In genomic region chr7:4700577-4701235, GRCh38 we compare ENCODE assay signal across 7 cellular contexts. TPM values are rescaled to one million over a fixed set of nuclear protein-coding genes. Genes with fewer than 3 reads are reported as not detected.
DNase-seq lines count a peak whose midpoint lies in the region; ATAC-seq and TF ChIP-seq lines count a peak whose summit lies in the region.

No MANE protein-coding gene starts in this region.

- intact Hi-C loops in Panc1 (cut with micrococcal nuclease; ENCODE audit: unreplicated experiment): no loop called here

- H3K79me2 ChIP-seq in GM23248 (ENCODE audit: insufficient read depth): peaks cover 100% of the 10 kb centered on the region

- WGBS in GM23248 (ENCODE audit: low coverage in 1 of 2, low lambda C conversion rate in 2 of 2, missing lambda C conversion rate in 2 of 2), 2 experiments: 64% methylated on average over 14 of the region's 14 CpGs

- H3K27me3 ChIP-seq in GM23248 (replicated peaks; ENCODE audit: insufficient read depth) (no peaks in the 10 kb centered on the region), Panc1 (ENCODE audit: control insufficient read depth, insufficient read depth, low read length) (no peaks in the 10 kb centered on the region), rectal smooth muscle tissue (ENCODE audit: control insufficient read depth, insufficient read depth, low read length) (no peaks in the 10 kb centered on the region)

- in situ Hi-C loops in GM23248 (cut with MboI): no loop called here
- in situ Hi-C loops in Panc1 (cut with HindIII; ENCODE audit: low pct_unique_long_range_greater_than_20kb, low sequenced_read_pairs): no loop called here

- peaks cover 14% of the 10 kb centered on the region for H3K4me1 ChIP-seq in GM23248 (ENCODE audit: insufficient read depth)
- H3K4me1 ChIP-seq in Panc1 (ENCODE audit: control insufficient read depth, insufficient read depth, low read length): peaks cover 13% of the 10 kb centered on the region
- peaks cover 19% of the 10 kb centered on the region for H3K4me1 ChIP-seq in rectal smooth muscle tissue (ENCODE audit: control insufficient read depth, insufficient read depth, low read length)

- H4K20me1 ChIP-seq in GM23248 (ENCODE audit: insufficient read depth): no peaks in the 10 kb centered on the region

- H3K4me2 ChIP-seq in GM23248 (ENCODE audit: unreplicated experiment): peak overlapping the region; percentile 25

- no peaks in the 10 kb centered on the region for H3K36me3 ChIP-seq in GM23248 (ENCODE audit: low read depth)
- no peaks in the 10 kb centered on the region for H3K36me3 ChIP-seq in Panc1 (ENCODE audit: control insufficient read depth, insufficient read depth, low read length)
- no peaks in the 10 kb centered on the region for H3K36me3 ChIP-seq in rectal smooth muscle tissue (ENCODE audit: control insufficient read depth, insufficient read depth, low read length)

- H3K27ac ChIP-seq in GM23248: peak overlapping the region; percentile 76
- no peak overlapping the region for H3K27ac ChIP-seq in Panc1 (ENCODE audit: low read length)
- peak overlapping the region; percentile 15 for H3K27ac ChIP-seq in rectal smooth muscle tissue (ENCODE audit: low read depth, low read length)

- H2AFZ ChIP-seq in GM23248: no peak overlapping the region

- ATAC-seq in Panc1: peak; percentile 64
- no peak for ATAC-seq in HG03175 (IDR thresholded peaks at IDR 0.05; ENCODE audit: unreplicated experiment)

- no TSS peak for BruUV-seq in Panc1 (replicated peaks; lab: Mats Ljungman, UMichigan)

- H3F3A ChIP-seq in GM23248 (ENCODE audit: insufficient read depth): peaks cover 6% of the 10 kb centered on the region

- peak overlapping the region; percentile 61 for H3K9ac ChIP-seq in GM23248
- no peak overlapping the region for H3K9ac ChIP-seq in rectal smooth muscle tissue (ENCODE audit: low read length)

- DNase-seq in GM23248 (peak; percentile 96), Panc1 (ENCODE audit: low read depth, low spot score) (no peak), fibroblast of the aortic adventitia (ENCODE audit: low read depth) (peak; percentile 91), H4 (ENCODE audit: low spot score) (no peak), pons (ENCODE audit: low spot score) (no peak)

- H3K9me2 ChIP-seq in GM23248 (ENCODE audit: insufficient read depth): no peaks in the 10 kb centered on the region

- CTCF ChIA-PET in Panc1 (lab: Charles Lee): no interaction called here

- POLR2A ChIA-PET in Panc1 (lab: Charles Lee): interaction anchor here (0.7 kb wide), 1 partner anchor 19 kb away, joined by 3 read pairs; no protein-coding TSS in a partner anchor

- TF ChIP-seq CTCF in Panc1 (IDR thresholded peaks at IDR 0.05): no peak
- no peak for TF ChIP-seq CTCF in fibroblast of the aortic adventitia (IDR thresholded peaks at IDR 0.05; ENCODE audit: insufficient read depth, low read length)

- H3K4me3 ChIP-seq in GM23248 (no peak overlapping the region), Panc1 (ENCODE audit: low read depth in 2 of 2, low read length in 2 of 2) (no peak overlapping the region), fibroblast of the aortic adventitia (ENCODE audit: low read depth, low read length) (no peak overlapping the region), rectal smooth muscle tissue (ENCODE audit: low read length) (no peak overlapping the region)

- H3K9me3 ChIP-seq in GM23248 (ENCODE audit: low read depth) (no peaks in the 10 kb centered on the region), Panc1 (ENCODE audit: control insufficient read depth, insufficient read depth, low read depth, low read length) (no peaks in the 10 kb centered on the region)

RNA-seq across cellular contexts. Expression of gene FOXK1, which starts 18.6 kb away (rescaled TPM):
- 16.4 and 21.4 TPM in 2 replicates for total RNA-seq in GM23248 (2014; rRNA removed; shearing (Covaris generic))
- polyA plus RNA-seq in GM23248 (2016; fragmentation: Nextera tagmentation; extraction: Ambion mirVana): 7.4 and 8.5 TPM in 2 replicates
- 72.7 TPM for total RNA-seq in Panc1 (2021; ENCODE audit: unreplicated experiment)
- 17.7 TPM for polyA plus RNA-seq in Panc1 (2012; ENCODE audit: insufficient read length)
- 27.8 and 29.1 TPM in 2 replicates for total RNA-seq in fibroblast of the aortic adventitia (ENCODE audit: low replicate concordance)
- 11.9 and 12.8 TPM in 2 replicates for total RNA-seq in H4 (2014; rRNA removed; shearing (Covaris generic))

Comparison
In these comparisons a context has a peak if more than half of its experiments do, and no peak if none do; other contexts are left out.
1. DNase-seq: peak in GM23248 (single experiment) and fibroblast of the aortic adventitia (single experiment); none in Panc1 (single experiment), H4 (single experiment) and pons (single experiment).